ENCODE assay signal across 8 cellular contexts in genomic region chr4:149160370-149160769, GRCh38.
"Had no signal": no experiment of that assay in that cellular context is flagged by ENCODE, and none has a peak within 500 bp of the region (broad histone marks: within the 10 kb centered on the region; RNA-seq: fewer than 3 reads in every experiment).

No MANE protein-coding gene starts in this region.

- H3K4me1 ChIP-seq: HAP-1 had no signal

- ATAC-seq: HCT116, HepG2 had no signal

- H3K36me3 ChIP-seq: HAP-1 had no signal

- H3K9ac ChIP-seq: GM23248 had no signal

- H3K9me3 ChIP-seq: HAP-1 had no signal

- H2AFZ ChIP-seq: GM23248 had no signal

- DNase-seq: GM23248, GOT3, H7, HFFc6 had no signal

- H3K4me3 ChIP-seq: GM23248, HAP-1 had no signal

- H3K27ac ChIP-seq: GM23248, HL-60 had no signal

- H3K9me3 Mint-ChIP-seq: HFFc6 had no signal
